9 cellular contexts compared by ENCODE assay signal in genomic region chr5:73508521-73508920, GRCh38. TPM values are rescaled to one million over a fixed set of nuclear protein-coding genes. Genes with fewer than 3 reads are reported as not detected.
DNase-seq lines count a peak whose midpoint lies in the region; ATAC-seq, FAIRE-seq and TF ChIP-seq lines count a peak whose summit lies in the region.
"Not testable (repeated sequence)": the region's sequence is repeated elsewhere in the genome, so short reads cannot be mapped to it uniquely, and the experiment has no call there.
"Had no signal": no experiment of that assay in that cellular context is flagged by ENCODE, and none has a peak within 500 bp of the region (broad histone marks: within the 10 kb centered on the region; RNA-seq: fewer than 3 reads in every experiment).

No MANE protein-coding gene starts in this region.

- peaks cover 24% of the 10 kb centered on the region for H3K36me3 Mint-ChIP-seq in activated CD8-positive, alpha-beta T cell treated with anti-CD3 and anti-CD28 coated beads for 36 hours (ENCODE audit: low read depth)
- H3K36me3 Mint-ChIP-seq in stimulated activated effector memory CD8-positive, alpha-beta T cell treated with anti-CD3 and anti-CD28 coated beads, Interleukin-12 subunit alpha, Interleukin-12 subunit beta, amount 100 ng/mL, for 72 hours, result peaks cover 46% of the 10 kb centered on the region

- not testable (repeated sequence) for H3K27me3 ChIP-seq in K562 (ENCODE audit: control insufficient read depth in 2 of 2, insufficient read depth in 2 of 2, low read length in 2 of 2); gastroesophageal sphincter

- not testable (repeated sequence) for H3K27ac ChIP-seq in A549; K562 (ENCODE audit: extremely low read depth, low read depth, low read length)
- peak overlapping the region; percentile 48 to 58 (median 54) for H3K27ac ChIP-seq in gastroesophageal sphincter

- not testable (repeated sequence) for FAIRE-seq in A549 (lab: Jason Lieb, UNC); K562 (lab: Jason Lieb, UNC)
- peak; percentile 40 for FAIRE-seq in HTR-8/SVneo (lab: Jason Lieb, UNC)

- not testable (repeated sequence) for H3K9me1 ChIP-seq in K562 (ENCODE audit: control insufficient read depth, insufficient read depth, low read length)

- not testable (repeated sequence) for TF ChIP-seq CTCF in A549 (IDR thresholded peaks at IDR 0.05); activated CD8-positive, alpha-beta T cell treated with anti-CD3 and anti-CD28 coated beads for 36 hours (IDR thresholded peaks at IDR 0.05); K562 (IDR thresholded peaks at IDR 0.05 in 2 of 3, conservative IDR thresholded peaks at IDR 0.05 in 1 of 3; ENCODE audit: insufficient read depth in 2 of 3, low read depth in 1 of 3, low read length in 3 of 3); mucosa of descending colon (IDR thresholded peaks at IDR 0.05)
- TF ChIP-seq CTCF in gastroesophageal sphincter (IDR thresholded peaks at IDR 0.05), result peak in 1 of 4 experiments; percentile 30

- POLR2A ChIA-PET in A549 (lab: Yijun Ruan, JAX), result not testable (repeated sequence)
- POLR2A ChIA-PET in activated CD8-positive, alpha-beta T cell treated with anti-CD3 and anti-CD28 coated beads for 36 hours (lab: Charles Lee), result interaction anchor here (1.3 kb wide), 1 partner anchor 60 kb away, joined by 5 read pairs; no protein-coding TSS in a partner anchor
- POLR2A ChIA-PET in K562 (lab: Yijun Ruan, JAX), result interaction anchor here (0.6 to 3.4 kb wide), 3 partner anchors 10 to 73 kb away, joined by 3 to 29 read pairs (median 3); partner anchors contain the start of gene BTF3

- H3K27ac Mint-ChIP-seq in activated CD8-positive, alpha-beta T cell treated with anti-CD3 and anti-CD28 coated beads for 36 hours; stimulated activated effector memory CD8-positive, alpha-beta T cell treated with anti-CD3 and anti-CD28 coated beads, Interleukin-12 subunit alpha, Interleukin-12 subunit beta, amount 100 ng/mL, for 72 hours: not testable (repeated sequence)

- H3K4me3 Mint-ChIP-seq in activated CD8-positive, alpha-beta T cell treated with anti-CD3 and anti-CD28 coated beads for 36 hours; stimulated activated effector memory CD8-positive, alpha-beta T cell treated with anti-CD3 and anti-CD28 coated beads, Interleukin-12 subunit alpha, Interleukin-12 subunit beta, amount 100 ng/mL, for 72 hours: not testable (repeated sequence)

- TF ChIP-seq EP300 in A549 (IDR thresholded peaks at IDR 0.05); K562 (IDR thresholded peaks at IDR 0.05; ENCODE audit: low read length); gastroesophageal sphincter (IDR thresholded peaks at IDR 0.05): not testable (repeated sequence)

- intact Hi-C loops in activated CD8-positive, alpha-beta T cell treated with anti-CD3 and anti-CD28 coated beads for 36 hours (cut with micrococcal nuclease); K562 (cut with micrococcal nuclease); mucosa of descending colon (cut with DNase I, micrococcal nuclease): not testable (repeated sequence)

- BruUV-seq in K562 (replicated peaks; lab: Mats Ljungman, UMichigan), result not testable (repeated sequence)

- not testable (repeated sequence) for H3K4me1 Mint-ChIP-seq in activated CD8-positive, alpha-beta T cell treated with anti-CD3 and anti-CD28 coated beads for 36 hours (ENCODE audit: low read depth); stimulated activated effector memory CD8-positive, alpha-beta T cell treated with anti-CD3 and anti-CD28 coated beads, Interleukin-12 subunit alpha, Interleukin-12 subunit beta, amount 100 ng/mL, for 72 hours

- not testable (repeated sequence) for H4K20me1 ChIP-seq in K562 (replicated peaks; ENCODE audit: control insufficient read depth, insufficient read depth, low read length)

- not testable (repeated sequence) for H3K9me3 Mint-ChIP-seq in activated CD8-positive, alpha-beta T cell treated with anti-CD3 and anti-CD28 coated beads for 36 hours; stimulated activated effector memory CD8-positive, alpha-beta T cell treated with anti-CD3 and anti-CD28 coated beads, Interleukin-12 subunit alpha, Interleukin-12 subunit beta, amount 100 ng/mL, for 72 hours

- DNase-seq in A549 (ENCODE audit: low read depth in 1 of 2, low spot score in 1 of 2); HTR-8/SVneo (ENCODE audit: insufficient read length, low spot score); activated CD8-positive, alpha-beta T cell treated with anti-CD3 and anti-CD28 coated beads for 36 hours; K562 (ENCODE audit: extremely low read depth in 1 of 4, low spot score in 3 of 4); mucosa of descending colon; stimulated activated effector memory CD8-positive, alpha-beta T cell treated with anti-CD3 and anti-CD28 coated beads, Interleukin-12 subunit alpha, Interleukin-12 subunit beta, amount 100 ng/mL, for 72 hours (ENCODE audit: low spot score in 2 of 2): not testable (repeated sequence)

- not testable (repeated sequence) for H3K4me1 ChIP-seq in A549; K562 (replicated peaks in 1 of 2; ENCODE audit: control insufficient read depth in 2 of 2, insufficient read depth in 2 of 2, low read length in 2 of 2); mucosa of descending colon (ENCODE audit: low read depth)
- peaks cover 0 to 16% (median 0%) of the 10 kb centered on the region in 3 donors for H3K4me1 ChIP-seq in gastroesophageal sphincter

- H3K9ac ChIP-seq in K562 (ENCODE audit: insufficient read depth in 1 of 2, low read depth in 2 of 2, low read length in 2 of 2), result not testable (repeated sequence)

- not testable (repeated sequence) for H3K27me3 Mint-ChIP-seq in activated CD8-positive, alpha-beta T cell treated with anti-CD3 and anti-CD28 coated beads for 36 hours

- TF ChIP-seq RAD21 in A549 (conservative IDR thresholded peaks at IDR 0.05 in 1 of 2, IDR thresholded peaks at IDR 0.05 in 1 of 2); K562 (CRISPR knock-in tag; conservative IDR thresholded peaks at IDR 0.05 in 1 of 2, IDR thresholded peaks at IDR 0.05 in 1 of 2): not testable (repeated sequence)

- ATAC-seq in A549 (peak; percentile 47 to 95), GM18502 (IDR thresholded peaks at IDR 0.05; ENCODE audit: poor library complexity, unreplicated experiment) (peak; percentile 53), K562 (peak; percentile 40; the same call in 1 of the 3 replicates), gastroesophageal sphincter (peak; percentile 82), mucosa of descending colon (peak; percentile 72)
- peak; percentile 61 for ATAC-seq in activated CD8-positive, alpha-beta T cell treated with anti-CD3 and anti-CD28 coated beads for 36 hours
- peak; percentile 77 for ATAC-seq in stimulated activated effector memory CD8-positive, alpha-beta T cell treated with anti-CD3 and anti-CD28 coated beads, Interleukin-12 subunit alpha, Interleukin-12 subunit beta, amount 100 ng/mL, for 72 hours

- not testable (repeated sequence) for H3K4me3 ChIP-seq in A549, K562, gastroesophageal sphincter, mucosa of descending colon

- peaks cover 31% of the 10 kb centered on the region for H3K36me3 ChIP-seq in K562 (ENCODE audit: control insufficient read depth, insufficient read depth, low read length)
- H3K36me3 ChIP-seq in gastroesophageal sphincter, result peaks cover 8 to 33% of the 10 kb centered on the region in 2 donors
- not testable (repeated sequence) for H3K36me3 ChIP-seq in mucosa of descending colon (ENCODE audit: low read depth)

- H3K79me2 ChIP-seq in K562 (ENCODE audit: control insufficient read depth, insufficient read depth, low read length), result not testable (repeated sequence)

- not testable (repeated sequence) for H3K4me2 ChIP-seq in A549; K562 (ENCODE audit: insufficient read depth, low read length)

- WGBS in A549 (ENCODE audit: missing lambda C conversion rate), result 96% methylated on average over 26 of the region's 26 CpGs
- WGBS in K562 (ENCODE audit: insufficient coverage, low coverage, missing lambda C conversion rate), result 97% methylated on average over 26 of the region's 26 CpGs
- WGBS in gastroesophageal sphincter (ENCODE audit: low coverage in 1 of 2), 2 donors, result 57% methylated on average over 8 of the region's 26 CpGs; no CpG with 5 or more reads in 1 of the 2 donors

- CTCF ChIA-PET in A549 (lab: Yijun Ruan, JAX), result interaction anchor here (1.2 to 6.2 kb wide), 3 partner anchors 12 to 28 kb away, joined by 4 to 44 read pairs (median 6); no protein-coding TSS in a partner anchor
- CTCF ChIA-PET in activated CD8-positive, alpha-beta T cell treated with anti-CD3 and anti-CD28 coated beads for 36 hours (lab: Charles Lee), result interaction anchor here (1.5 kb wide), 1 partner anchor 28 kb away, joined by 5 read pairs; no protein-coding TSS in a partner anchor
- CTCF ChIA-PET in K562 (lab: Yijun Ruan, JAX; ENCODE audit: low intra/inter-chr PET ratio), result not testable (repeated sequence)

- not testable (repeated sequence) for TF ChIP-seq POLR2A in A549 (IDR thresholded peaks at IDR 0.05; ENCODE audit: low read length); K562 (conservative IDR thresholded peaks at IDR 0.05); gastroesophageal sphincter (IDR thresholded peaks at IDR 0.05)

- H3K9me3 ChIP-seq in A549; K562 (replicated peaks; ENCODE audit: control insufficient read depth, insufficient read depth, low read depth, low read length); gastroesophageal sphincter; mucosa of descending colon: not testable (repeated sequence)

- H2AFZ ChIP-seq in K562 (ENCODE audit: low read depth, low read length), result not testable (repeated sequence)

- in situ Hi-C loops in K562 (cut with MboI), result not testable (repeated sequence)

RNA-seq across cellular contexts. Expression of gene BTF3, which starts 10.3 kb away (rescaled TPM):
- polyA plus RNA-seq in A549 (2011; rRNA removed) (905 and 1,048 TPM in 2 replicates), A549 (2017; fragmentation: RNase III; extraction: RNeasy Plus Mini Kit Qiagen cat#74134 plus additional on column Dnase treatment) (1,119 to 1,187 TPM (median 1,159 TPM) in 3 replicates), K562 (2011; rRNA removed) (761 and 848 TPM in 2 replicates), K562 (2014; fragmentation: Illumina TruSeq; extraction: Trizol) (1,456 and 1,637 TPM in 2 replicates), K562 (2014; fragmentation: Nextera tagmentation; extraction: Ambion mirVana) (1,000 to 10,000 TPM; 1,000 to 1,004 TPM), K562 (2014; rRNA removed) (860 and 925 TPM in 2 replicates)
- 392 and 461 TPM in 2 replicates for polyA plus RNA-seq in A549 (2012; cell fraction: cytosol; rRNA removed)
- 138 and 209 TPM in 2 replicates for polyA plus RNA-seq in A549 (2012; cell fraction: nucleus; rRNA removed)
- polyA minus RNA-seq in A549 (2011; rRNA and poly(A)+ RNA removed), result 402 and 503 TPM in 2 replicates
- total RNA-seq in activated CD8-positive, alpha-beta T cell treated with anti-CD3 and anti-CD28 coated beads for 36 hours, result 1,000 to 10,000 TPM; 1,122 to 1,184 TPM
- total RNA-seq in K562 (2011; cell fraction: chromatin; rRNA removed; ENCODE audit: low replicate concordance), result 52.4 and 105 TPM in 2 replicates
- 77.4 and 82.7 TPM in 2 replicates for total RNA-seq in K562 (2011; cell fraction: nucleolus; rRNA removed)
- 133 and 210 TPM in 2 replicates for total RNA-seq in K562 (2011; cell fraction: nucleoplasm; rRNA removed)
- total RNA-seq in K562 (2014; rRNA removed) (500 and 534 TPM in 2 replicates), K562 (2014; rRNA removed; fragmentation: Illumina TruSeq; extraction: Trizol) (775 and 842 TPM in 2 replicates), K562 (2015; rRNA removed; fragmentation: Illumina TruSeq; extraction: Trizol) (754 and 814 TPM in 2 replicates), K562 (2021) (808 and 883 TPM in 2 replicates), gastroesophageal sphincter (100 to 1,000 TPM; 423 to 586 (median 532) TPM), mucosa of descending colon (100 to 1,000 TPM; 460 to 520 (median 486) TPM)
- polyA plus RNA-seq in K562 (2011; cell fraction: cytosol; rRNA removed), result 199 and 413 TPM in 2 replicates
- 206 and 312 TPM in 2 replicates for polyA plus RNA-seq in K562 (2011; cell fraction: nucleus; rRNA removed)
- polyA plus RNA-seq in K562 (2012), result 1,014 and 1,078 TPM in 2 replicates
- polyA minus RNA-seq in K562 (2011; rRNA and poly(A)+ RNA removed), result 882 and 931 TPM in 2 replicates
- polyA minus RNA-seq in K562 (2011; cell fraction: cytosol; rRNA and poly(A)+ RNA removed), result 300 and 339 TPM in 2 replicates
- polyA minus RNA-seq in K562 (2011; cell fraction: nucleus; rRNA and poly(A)+ RNA removed), result 52.6 and 126 TPM in 2 replicates

RNA-seq across cellular contexts. Expression of gene ANKRA2, which starts 56.9 kb away (rescaled TPM):
- polyA plus RNA-seq in A549 (2011; rRNA removed), result 26.8 and 38.3 TPM in 2 replicates
- polyA plus RNA-seq in A549 (2012; cell fraction: cytosol; rRNA removed), result 5.1 and 5.5 TPM in 2 replicates
- 3.3 TPM in 2 replicates for polyA plus RNA-seq in A549 (2012; cell fraction: nucleus; rRNA removed)
- polyA plus RNA-seq in A549 (2017; fragmentation: RNase III; extraction: RNeasy Plus Mini Kit Qiagen cat#74134 plus additional on column Dnase treatment), result 10.7 to 13.2 TPM (median 12.5 TPM) in 3 replicates
- polyA minus RNA-seq in A549 (2011; rRNA and poly(A)+ RNA removed), result 5.1 and 8.0 TPM in 2 replicates
- 10 to 100 TPM; 20.2 to 22.0 TPM for total RNA-seq in activated CD8-positive, alpha-beta T cell treated with anti-CD3 and anti-CD28 coated beads for 36 hours
- total RNA-seq in K562 (2011; cell fraction: chromatin; rRNA removed; ENCODE audit: low replicate concordance), result 24.0 and 49.2 TPM in 2 replicates
- total RNA-seq in K562 (2011; cell fraction: nucleolus; rRNA removed), result 20.5 and 24.2 TPM in 2 replicates
- total RNA-seq in K562 (2011; cell fraction: nucleoplasm; rRNA removed), result 19.1 and 29.8 TPM in 2 replicates
- total RNA-seq in K562 (2014; rRNA removed), result 9.8 and 9.9 TPM in 2 replicates
- 15.8 and 20.2 TPM in 2 replicates for total RNA-seq in K562 (2014; rRNA removed; fragmentation: Illumina TruSeq; extraction: Trizol)
- 7.9 and 8.9 TPM in 2 replicates for total RNA-seq in K562 (2015; rRNA removed; fragmentation: Illumina TruSeq; extraction: Trizol)
- total RNA-seq in K562 (2021), result 8.5 and 13.5 TPM in 2 replicates
- polyA plus RNA-seq in K562 (2011; rRNA removed), result 24.6 and 28.7 TPM in 2 replicates
- 6.1 and 8.0 TPM in 2 replicates for polyA plus RNA-seq in K562 (2011; cell fraction: cytosol; rRNA removed)
- 29.0 and 43.6 TPM in 2 replicates for polyA plus RNA-seq in K562 (2011; cell fraction: nucleus; rRNA removed)
- polyA plus RNA-seq in K562 (2012), result 7.4 and 11.8 TPM in 2 replicates
- polyA plus RNA-seq in K562 (2014; fragmentation: Illumina TruSeq; extraction: Trizol), result 10.5 and 11.7 TPM in 2 replicates
- 10 to 100 TPM; 11.9 to 16.4 TPM for polyA plus RNA-seq in K562 (2014; fragmentation: Nextera tagmentation; extraction: Ambion mirVana)
- polyA plus RNA-seq in K562 (2014; rRNA removed), result 12.3 and 12.8 TPM in 2 replicates
- polyA minus RNA-seq in K562 (2011; rRNA and poly(A)+ RNA removed), result 15.7 and 16.5 TPM in 2 replicates
- 8.0 and 8.2 TPM in 2 replicates for polyA minus RNA-seq in K562 (2011; cell fraction: cytosol; rRNA and poly(A)+ RNA removed)
- polyA minus RNA-seq in K562 (2011; cell fraction: nucleus; rRNA and poly(A)+ RNA removed), result 21.0 and 35.0 TPM in 2 replicates
- 10 to 100 TPM; 18.3 to 55.3 (median 28.2) TPM for total RNA-seq in gastroesophageal sphincter
- 10 to 100 TPM; 20.8 to 23.8 (median 23.1) TPM for total RNA-seq in mucosa of descending colon

RNA-seq across cellular contexts. Expression of gene UTP15, which starts 57.0 kb away (rescaled TPM):
- polyA plus RNA-seq in A549 (2011; rRNA removed) (25.9 and 44.0 TPM in 2 replicates), A549 (2017; fragmentation: RNase III; extraction: RNeasy Plus Mini Kit Qiagen cat#74134 plus additional on column Dnase treatment) (21.6 to 24.8 TPM (median 22.6 TPM) in 3 replicates), K562 (2011; rRNA removed) (24.0 and 33.8 TPM in 2 replicates), K562 (2014; fragmentation: Illumina TruSeq; extraction: Trizol) (29.8 and 37.0 TPM in 2 replicates), K562 (2014; fragmentation: Nextera tagmentation; extraction: Ambion mirVana) (10 to 100 TPM; 28.1 to 49.3 TPM), K562 (2014; rRNA removed) (33.7 and 34.1 TPM in 2 replicates)
- 7.1 and 7.8 TPM in 2 replicates for polyA plus RNA-seq in A549 (2012; cell fraction: cytosol; rRNA removed)
- polyA plus RNA-seq in A549 (2012; cell fraction: nucleus; rRNA removed), result 21.9 and 33.6 TPM in 2 replicates
- 33.7 and 37.3 TPM in 2 replicates for polyA minus RNA-seq in A549 (2011; rRNA and poly(A)+ RNA removed)
- 10 to 100 TPM; 30.6 to 34.6 TPM for total RNA-seq in activated CD8-positive, alpha-beta T cell treated with anti-CD3 and anti-CD28 coated beads for 36 hours
- 61.0 and 102 TPM in 2 replicates for total RNA-seq in K562 (2011; cell fraction: chromatin; rRNA removed; ENCODE audit: low replicate concordance)
- 38.4 and 42.2 TPM in 2 replicates for total RNA-seq in K562 (2011; cell fraction: nucleolus; rRNA removed)
- total RNA-seq in K562 (2011; cell fraction: nucleoplasm; rRNA removed), result 64.7 and 82.1 TPM in 2 replicates
- total RNA-seq in K562 (2014; rRNA removed) (28.1 and 31.2 TPM in 2 replicates), K562 (2014; rRNA removed; fragmentation: Illumina TruSeq; extraction: Trizol) (46.2 and 55.4 TPM in 2 replicates), K562 (2015; rRNA removed; fragmentation: Illumina TruSeq; extraction: Trizol) (38.3 and 46.7 TPM in 2 replicates), K562 (2021) (38.9 and 51.0 TPM in 2 replicates), gastroesophageal sphincter (10 to 100 TPM; 10.5 to 35.0 (median 22.4) TPM), mucosa of descending colon (10 to 100 TPM; 11.9 to 15.0 (median 13.5) TPM)
- polyA plus RNA-seq in K562 (2011; cell fraction: cytosol; rRNA removed), result 9.8 and 15.8 TPM in 2 replicates
- polyA plus RNA-seq in K562 (2011; cell fraction: nucleus; rRNA removed), result 43.1 and 48.3 TPM in 2 replicates
- polyA plus RNA-seq in K562 (2012), result 6.7 and 24.7 TPM in 2 replicates
- polyA minus RNA-seq in K562 (2011; rRNA and poly(A)+ RNA removed), result 60.0 and 62.1 TPM in 2 replicates
- 15.7 and 19.6 TPM in 2 replicates for polyA minus RNA-seq in K562 (2011; cell fraction: cytosol; rRNA and poly(A)+ RNA removed)
- 69.1 and 104 TPM in 2 replicates for polyA minus RNA-seq in K562 (2011; cell fraction: nucleus; rRNA and poly(A)+ RNA removed)

RNA-seq across cellular contexts. Expression of gene FOXD1, which starts 59.9 kb away (rescaled TPM):
- 1.8 and 2.2 TPM in 2 replicates for polyA plus RNA-seq in A549 (2011; rRNA removed)
- 4.2 and 6.1 TPM in 2 replicates for polyA plus RNA-seq in A549 (2012; cell fraction: cytosol; rRNA removed)
- polyA plus RNA-seq in A549 (2012; cell fraction: nucleus; rRNA removed), result 4.1 and 4.4 TPM in 2 replicates
- polyA plus RNA-seq in A549 (2017; fragmentation: RNase III; extraction: RNeasy Plus Mini Kit Qiagen cat#74134 plus additional on column Dnase treatment), result 7.1 to 9.5 TPM (median 8.2 TPM) in 3 replicates
- 0.83 and 0.97 TPM in 2 replicates for polyA minus RNA-seq in A549 (2011; rRNA and poly(A)+ RNA removed)
- total RNA-seq in activated CD8-positive, alpha-beta T cell treated with anti-CD3 and anti-CD28 coated beads for 36 hours, result 1 to 10 TPM in 1 of 2 experiments, under 1 TPM in 1; 0.99 to 1.5 TPM
- not detected in 2 replicates for total RNA-seq in K562 (2011; cell fraction: chromatin; rRNA removed; ENCODE audit: low replicate concordance)
- 0.17 and 0.26 TPM in 2 replicates for total RNA-seq in K562 (2011; cell fraction: nucleolus; rRNA removed)
- 0.23 and 0.81 TPM in 2 replicates for total RNA-seq in K562 (2011; cell fraction: nucleoplasm; rRNA removed)
- 0.33 TPM in 1 of 2 replicates, not detected in the other for total RNA-seq in K562 (2014; rRNA removed)
- total RNA-seq in K562 (2014; rRNA removed; fragmentation: Illumina TruSeq; extraction: Trizol), result 0.07 TPM in 1 of 2 replicates, not detected in the other
- total RNA-seq in K562 (2015; rRNA removed; fragmentation: Illumina TruSeq; extraction: Trizol), result not detected in 2 replicates
- 0.22 and 0.40 TPM in 2 replicates for total RNA-seq in K562 (2021)
- polyA plus RNA-seq in K562 (2011; rRNA removed), result 0.03 TPM in 2 replicates
- 0.04 and 0.06 TPM in 2 replicates for polyA plus RNA-seq in K562 (2011; cell fraction: cytosol; rRNA removed)
- 0.06 and 0.18 TPM in 2 replicates for polyA plus RNA-seq in K562 (2011; cell fraction: nucleus; rRNA removed)
- polyA plus RNA-seq in K562 (2012), result 0.07 and 0.09 TPM in 2 replicates
- polyA plus RNA-seq in K562 (2014; fragmentation: Illumina TruSeq; extraction: Trizol), result 0.06 and 0.10 TPM in 2 replicates
- not detected for polyA plus RNA-seq in K562 (2014; fragmentation: Nextera tagmentation; extraction: Ambion mirVana)
- 0.20 TPM in 1 of 2 replicates, not detected in the other for polyA plus RNA-seq in K562 (2014; rRNA removed)
- polyA minus RNA-seq in K562 (2011; rRNA and poly(A)+ RNA removed), result not detected in 2 replicates
- polyA minus RNA-seq in K562 (2011; cell fraction: cytosol; rRNA and poly(A)+ RNA removed), result not detected in 2 replicates
- polyA minus RNA-seq in K562 (2011; cell fraction: nucleus; rRNA and poly(A)+ RNA removed), result 0.13 TPM in 1 of 2 replicates, not detected in the other
- 10 to 100 TPM in 1 of 4 donors, 1 to 10 TPM in 2, not detected in 1; 2.4 to 13.9 (median 9.6) TPM for total RNA-seq in gastroesophageal sphincter
- under 1 TPM in 1 of 3 donors, not detected in 2; 0.16 TPM for total RNA-seq in mucosa of descending colon
- polyA plus RNA-seq: IgD-negative memory B cell had no signal
